8 cellular contexts compared by ENCODE assay signal in the genomic region with DNA sequence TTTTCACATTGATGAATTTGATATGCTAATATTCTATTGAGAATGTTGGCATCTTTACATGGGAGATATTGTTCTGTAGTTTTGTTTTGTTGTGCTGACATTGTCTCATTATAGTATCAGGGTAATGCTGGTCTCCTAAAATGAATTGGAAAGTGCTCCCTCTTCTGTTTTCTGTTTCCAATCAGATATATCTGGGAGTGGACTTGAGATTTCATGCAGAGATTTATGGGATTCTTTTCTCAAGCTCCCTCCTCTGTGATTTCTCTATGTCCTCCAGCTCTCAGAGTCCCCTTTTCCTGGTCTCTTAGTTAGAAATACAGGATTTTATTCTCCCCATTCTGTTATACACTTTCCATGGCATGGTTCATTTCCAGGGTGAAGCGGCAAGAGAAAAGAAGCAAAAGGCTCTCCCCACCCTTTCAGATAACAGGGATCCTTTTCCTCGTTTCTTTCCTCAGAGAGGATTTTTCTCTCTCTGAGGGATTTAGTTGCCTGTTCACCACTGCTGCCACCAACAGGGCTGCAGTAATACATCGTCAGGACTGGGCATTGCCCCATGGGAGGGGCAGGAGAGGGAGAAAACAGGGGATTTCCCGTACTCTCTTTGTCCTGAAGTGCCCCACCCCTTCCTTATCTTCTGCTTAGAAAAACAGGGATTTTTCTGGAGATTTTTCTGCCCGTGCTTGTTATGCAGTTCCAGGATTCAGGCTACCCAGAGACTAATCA. TPM values are rescaled to one million over a fixed set of nuclear protein-coding genes. Genes with fewer than 3 reads are reported as not detected.
A peak's percentile ranks its signal among the peaks of the same experiment; 100 is the strongest.
DNase-seq lines count a peak whose midpoint lies in the region; ATAC-seq and TF ChIP-seq lines count a peak whose summit lies in the region.

No MANE protein-coding gene starts in this region.

- peaks cover 10% of the 10 kb centered on the region for H3K36me3 Mint-ChIP-seq in MCF 10A (ENCODE audit: insufficient read depth, unreplicated experiment)
- H3K36me3 Mint-ChIP-seq in activated CD4-positive, alpha-beta T cell treated with anti-CD3 and anti-CD28 coated beads for 36 hours (ENCODE audit: low read depth): no peaks in the 10 kb centered on the region

- no peaks in the 10 kb centered on the region for H3K36me3 ChIP-seq in thyroid gland

- POLR2A ChIA-PET in MCF 10A (lab: Yijun Ruan, JAX): interaction anchor here (0.6 to 1.0 kb wide), 4 partner anchors 10 to 1298 kb away, joined by 3 to 4 read pairs (median 3); no protein-coding TSS in a partner anchor
- POLR2A ChIA-PET in activated CD4-positive, alpha-beta T cell treated with anti-CD3 and anti-CD28 coated beads for 36 hours (lab: Charles Lee): no interaction called here

- TF ChIP-seq CTCF in MCF 10A (IDR thresholded peaks at IDR 0.05; ENCODE audit: unreplicated experiment) (peak; percentile 26), thyroid gland (IDR thresholded peaks at IDR 0.05) (peak in 2 of 6 experiments; percentile 25 to 32)

- no peaks in the 10 kb centered on the region for H3K9me3 Mint-ChIP-seq in MCF 10A (ENCODE audit: unreplicated experiment)
- H3K9me3 Mint-ChIP-seq in activated CD4-positive, alpha-beta T cell treated with anti-CD3 and anti-CD28 coated beads for 36 hours (ENCODE audit: low read depth): peaks cover 4% of the 10 kb centered on the region

- peaks cover 12% of the 10 kb centered on the region for H3K27me3 Mint-ChIP-seq in MCF 10A (ENCODE audit: insufficient read depth, unreplicated experiment)
- peaks cover 40% of the 10 kb centered on the region for H3K27me3 Mint-ChIP-seq in activated CD4-positive, alpha-beta T cell treated with anti-CD3 and anti-CD28 coated beads for 36 hours

- no peak overlapping the region for H3K27ac ChIP-seq in thyroid gland

- H3K27ac Mint-ChIP-seq in MCF 10A (ENCODE audit: low read depth, unreplicated experiment): peak overlapping the region; percentile 49
- H3K27ac Mint-ChIP-seq in activated CD4-positive, alpha-beta T cell treated with anti-CD3 and anti-CD28 coated beads for 36 hours: no peak overlapping the region

- no peak overlapping the region for H3K4me3 ChIP-seq in thyroid gland (replicated peaks in 1 of 3)

- no peaks in the 10 kb centered on the region for H3K9me3 ChIP-seq in thyroid gland

- ATAC-seq in activated CD4-positive, alpha-beta T cell treated with anti-CD3 and anti-CD28 coated beads for 36 hours: no peak

- H3K4me1 Mint-ChIP-seq in MCF 10A (ENCODE audit: insufficient read depth, unreplicated experiment): peaks cover 13% of the 10 kb centered on the region
- H3K4me1 Mint-ChIP-seq in activated CD4-positive, alpha-beta T cell treated with anti-CD3 and anti-CD28 coated beads for 36 hours: no peaks in the 10 kb centered on the region

- no peaks in the 10 kb centered on the region for H3K27me3 ChIP-seq in thyroid gland

- peaks cover 4 to 13% of the 10 kb centered on the region in 2 donors for H3K4me1 ChIP-seq in thyroid gland

- DNase-seq in DMS 273 (lab: John Stamatoyannopoulos, UW; ENCODE audit: unreplicated experiment) (peak; percentile 53), DMS 273 treated with DMSO at 0.1 percent for 48 hours (lab: John Stamatoyannopoulos, UW) (no peak), MCF 10A (ENCODE audit: unreplicated experiment) (peak; percentile 55), iris pigment epithelial cell (ENCODE audit: low read depth) (peak; percentile 41), thyroid gland (peak; percentile 48 to 52), UCSD-AML1 (lab: John Stamatoyannopoulos, UW; ENCODE audit: unreplicated experiment) (no peak), NCI-H345 treated with DMSO at 0.1 percent for 48 hours (lab: John Stamatoyannopoulos, UW; ENCODE audit: unreplicated experiment) (no peak)
- DNase-seq in activated CD4-positive, alpha-beta T cell treated with anti-CD3 and anti-CD28 coated beads for 36 hours: no peak

- no peak for TF ChIP-seq POLR2A in thyroid gland (IDR thresholded peaks at IDR 0.05)

- intact Hi-C loops in MCF 10A (cut with micrococcal nuclease) (no loop called here), thyroid gland (cut with DNase I) (no loop called here)
- intact Hi-C loops in activated CD4-positive, alpha-beta T cell treated with anti-CD3 and anti-CD28 coated beads for 36 hours (cut with DNase I, micrococcal nuclease): no loop called here

- no TSS peak for BruUV-seq in MCF 10A (replicated peaks; lab: Mats Ljungman, UMichigan)

- CTCF ChIA-PET in MCF 10A (lab: Yijun Ruan, JAX): interaction anchor here (0.6 to 1.9 kb wide), 7 partner anchors 10 to 707 kb away, joined by 3 to 13 read pairs (median 3); no protein-coding TSS in a partner anchor
- CTCF ChIA-PET in activated CD4-positive, alpha-beta T cell treated with anti-CD3 and anti-CD28 coated beads for 36 hours (lab: Charles Lee): no interaction called here

- peak overlapping the region; percentile 27 for H3K4me3 Mint-ChIP-seq in MCF 10A (ENCODE audit: unreplicated experiment)
- H3K4me3 Mint-ChIP-seq in activated CD4-positive, alpha-beta T cell treated with anti-CD3 and anti-CD28 coated beads for 36 hours: no peak overlapping the region

- WGBS in thyroid gland, 2 donors: 9 to 10% methylated on average over 5 of the region's 5 CpGs

RNA-seq across cellular contexts. Expression of a gene that starts 59.3 kb away (rescaled TPM):
- total RNA-seq in MCF 10A (2022) (not detected in 2 replicates), thyroid gland (not detected)
- not detected for total RNA-seq in activated CD4-positive, alpha-beta T cell treated with anti-CD3 and anti-CD28 coated beads for 36 hours

Comparison
In these comparisons a context has a peak if more than half of its experiments do, and no peak if none do; other contexts are left out.
1. DNase-seq: peak in DMS 273 (single experiment), MCF 10A (single experiment), iris pigment epithelial cell (single experiment) and thyroid gland (2 of 2); none in DMS 273 treated with DMSO at 0.1 percent for 48 hours (single experiment), activated CD4-positive, alpha-beta T cell treated with anti-CD3 and anti-CD28 coated beads for 36 hours (single experiment), UCSD-AML1 (single experiment) and NCI-H345 treated with DMSO at 0.1 percent for 48 hours (single experiment).